In genomic region chr12:93419388-93420034, GRCh38 we compare ENCODE assay signal across 8 cellular contexts. TPM values are rescaled to one million over a fixed set of nuclear protein-coding genes. Genes with fewer than 3 reads are reported as not detected.
DNase-seq lines count a peak whose midpoint lies in the region; ATAC-seq and TF ChIP-seq lines count a peak whose summit lies in the region.

No MANE protein-coding gene starts in this region.

- H3K27ac ChIP-seq in HEK293 (ENCODE audit: extremely low read depth, low read depth, low read length) (no peak overlapping the region), OCI-LY3 (ENCODE audit: low read length) (no peak overlapping the region), colonic mucosa (no peak overlapping the region)

- TF ChIP-seq CTCF in HEK293 (tag by site-specific recombination; IDR thresholded peaks at IDR 0.05) (no peak), OCI-LY3 (IDR thresholded peaks at IDR 0.05; ENCODE audit: low read depth, low read length) (peak; percentile 68), colonic mucosa (IDR thresholded peaks at IDR 0.05) (peak; percentile 63), mesothelial cell of epicardium (IDR thresholded peaks at IDR 0.05; ENCODE audit: unreplicated experiment) (peak; percentile 86)

- H3K9me3 ChIP-seq in HEK293 (ENCODE audit: control insufficient read depth, insufficient read depth, low read depth, low read length) (no peaks in the 10 kb centered on the region), OCI-LY3 (ENCODE audit: insufficient read depth, low read length) (no peaks in the 10 kb centered on the region), colonic mucosa (no peaks in the 10 kb centered on the region)

- peaks cover 2% of the 10 kb centered on the region for H3K36me3 Mint-ChIP-seq in mesothelial cell of epicardium

- no peak for ATAC-seq in HG03139 (IDR thresholded peaks at IDR 0.05; ENCODE audit: unreplicated experiment)
- ATAC-seq in GM19452 (IDR thresholded peaks at IDR 0.05; ENCODE audit: unreplicated experiment): no peak

- H4K20me1 ChIP-seq in OCI-LY3 (ENCODE audit: insufficient read depth, low read length): peaks cover 78% of the 10 kb centered on the region

- no peaks in the 10 kb centered on the region for H3K27me3 Mint-ChIP-seq in mesothelial cell of epicardium (ENCODE audit: low read depth)

- peak overlapping the region; percentile 47 for H3K4me2 ChIP-seq in OCI-LY3 (ENCODE audit: low read length)

- H3K36me3 ChIP-seq in HEK293 (ENCODE audit: control insufficient read depth in 2 of 2, insufficient read depth in 1 of 2, low read length in 2 of 2): no peaks in the 10 kb centered on the region
- peaks cover 7% of the 10 kb centered on the region for H3K36me3 ChIP-seq in OCI-LY3 (replicated peaks; ENCODE audit: low read depth, low read length)
- H3K36me3 ChIP-seq in colonic mucosa: no peaks in the 10 kb centered on the region

- in situ Hi-C loops in Caki2 (cut with HindIII; ENCODE audit: low pct_unique_long_range_greater_than_20kb, low sequenced_read_pairs): no loop called here

- H3K79me2 ChIP-seq in OCI-LY3 (ENCODE audit: low read length): peaks cover 98% of the 10 kb centered on the region

- H3K4me3 ChIP-seq in HEK293 (ENCODE audit: low read depth, low read length): no peak overlapping the region
- H3K4me3 ChIP-seq in OCI-LY3 (ENCODE audit: low read length): peak overlapping the region; percentile 37; the same call in 1 of the 2 replicates
- H3K4me3 ChIP-seq in colonic mucosa: no peak overlapping the region

- H2AFZ ChIP-seq in OCI-LY3 (ENCODE audit: low read depth, low read length): no peak overlapping the region

- DNase-seq in Caki2 (ENCODE audit: low read depth) (peak; percentile 11), colonic mucosa (no peak), mesothelial cell of epicardium (ENCODE audit: low spot score in 2 of 2, unreplicated experiment in 2 of 2) (no peak), islet precursor cell (no peak)

- H3K27ac Mint-ChIP-seq in mesothelial cell of epicardium: peak overlapping the region; percentile 56

- POLR2A ChIA-PET in HEK293 (lab: Yijun Ruan, JAX): interaction anchor here (0.7 kb wide), 1 partner anchor 414 kb away, joined by 4 read pairs; no protein-coding TSS in a partner anchor

- CTCF ChIA-PET in HEK293 (lab: Yijun Ruan, JAX): interaction anchor here (0.5 to 4.6 kb wide), 50 partner anchors 9 to 1515 kb away, joined by 3 to 41 read pairs (median 4); partner anchors contain the start of genes EEA1, MRPL42, NUDT4 and UBE2N

- intact Hi-C loops in colonic mucosa (cut with DNase I): loop anchor here (5.0 to 10.0 kb wide), 2 partner anchors 432 to 635 kb away; no protein-coding TSS in a partner anchor

- H3K27me3 ChIP-seq in OCI-LY3 (ENCODE audit: low read depth, low read length): no peaks in the 10 kb centered on the region
- H3K27me3 ChIP-seq in colonic mucosa: no peaks in the 10 kb centered on the region

- H3K4me1 ChIP-seq in HEK293 (ENCODE audit: control insufficient read depth, insufficient read depth, low read length) (peaks cover 19% of the 10 kb centered on the region; the same call in 1 of the 2 replicates), OCI-LY3 (ENCODE audit: low read length) (peaks cover 83% of the 10 kb centered on the region), colonic mucosa (no peaks in the 10 kb centered on the region)

- H3K9ac ChIP-seq in OCI-LY3 (ENCODE audit: low read length) (no peak overlapping the region), colonic mucosa (ENCODE audit: low read depth in 2 of 2, low read length in 2 of 2) (no peak overlapping the region)

- peaks cover 1% of the 10 kb centered on the region for H3K9me3 Mint-ChIP-seq in mesothelial cell of epicardium

- peaks cover 40% of the 10 kb centered on the region for H3K4me1 Mint-ChIP-seq in mesothelial cell of epicardium

- no peak overlapping the region for H3K4me3 Mint-ChIP-seq in mesothelial cell of epicardium

TF ChIP-seq in HEK293, 187 proteins besides CTCF, POLR2A, EP300 and RAD21 (continues in another document):
- TF ChIP-seq, protein P1, sequence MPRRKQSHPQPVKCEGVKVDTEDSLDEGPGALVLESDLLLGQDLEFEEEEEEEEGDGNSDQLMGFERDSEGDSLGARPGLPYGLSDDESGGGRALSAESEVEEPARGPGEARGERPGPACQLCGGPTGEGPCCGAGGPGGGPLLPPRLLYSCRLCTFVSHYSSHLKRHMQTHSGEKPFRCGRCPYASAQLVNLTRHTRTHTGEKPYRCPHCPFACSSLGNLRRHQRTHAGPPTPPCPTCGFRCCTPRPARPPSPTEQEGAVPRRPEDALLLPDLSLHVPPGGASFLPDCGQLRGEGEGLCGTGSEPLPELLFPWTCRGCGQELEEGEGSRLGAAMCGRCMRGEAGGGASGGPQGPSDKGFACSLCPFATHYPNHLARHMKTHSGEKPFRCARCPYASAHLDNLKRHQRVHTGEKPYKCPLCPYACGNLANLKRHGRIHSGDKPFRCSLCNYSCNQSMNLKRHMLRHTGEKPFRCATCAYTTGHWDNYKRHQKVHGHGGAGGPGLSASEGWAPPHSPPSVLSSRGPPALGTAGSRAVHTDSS (tag by site-specific recombination; IDR thresholded peaks at IDR 0.05): peak; percentile 48
- TF ChIP-seq ZSCAN23 (tag by site-specific recombination; IDR thresholded peaks at IDR 0.05) (no peak), ZNF148 (tag by site-specific recombination; IDR thresholded peaks at IDR 0.05; ENCODE audit: borderline replicate concordance) (no peak), ZNF112 (tag by site-specific recombination; IDR thresholded peaks at IDR 0.05) (no peak), ZNF658 (tag by site-specific recombination; IDR thresholded peaks at IDR 0.05) (no peak), ZSCAN18 (tag by site-specific recombination; IDR thresholded peaks at IDR 0.05) (no peak), ZNF660 (tag by site-specific recombination; IDR thresholded peaks at IDR 0.05) (peak; percentile 28), ZNF600 (tag by site-specific recombination; IDR thresholded peaks at IDR 0.05) (no peak), ZNF654 (tag by site-specific recombination; IDR thresholded peaks at IDR 0.05; ENCODE audit: low read depth) (peak; percentile 69), ZNF362 (tag by site-specific recombination; IDR thresholded peaks at IDR 0.05) (peak; percentile 75; the same call in 1 of the 2 replicates), ZBTB1 (tag by site-specific recombination; IDR thresholded peaks at IDR 0.05) (no peak), PRDM1 (tag by site-specific recombination; IDR thresholded peaks at IDR 0.05) (peak; percentile 88), ZNF664 (tag by site-specific recombination; IDR thresholded peaks at IDR 0.05) (peak; percentile 99)
- TF ChIP-seq, protein P2, sequence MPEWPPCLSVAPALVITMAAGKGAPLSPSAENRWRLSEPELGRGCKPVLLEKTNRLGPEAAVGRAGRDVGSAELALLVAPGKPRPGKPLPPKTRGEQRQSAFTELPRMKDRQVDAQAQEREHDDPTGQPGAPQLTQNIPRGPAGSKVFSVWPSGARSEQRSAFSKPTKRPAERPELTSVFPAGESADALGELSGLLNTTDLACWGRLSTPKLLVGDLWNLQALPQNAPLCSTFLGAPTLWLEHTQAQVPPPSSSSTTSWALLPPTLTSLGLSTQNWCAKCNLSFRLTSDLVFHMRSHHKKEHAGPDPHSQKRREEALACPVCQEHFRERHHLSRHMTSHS (tag by site-specific recombination; IDR thresholded peaks at IDR 0.05): no peak

RNA-seq across cellular contexts. Expression of gene UBE2N, which starts 22.2 kb away (rescaled TPM):
- 32.5 and 53.2 TPM in 2 replicates for total RNA-seq in Caki2 (2014; rRNA removed; shearing (Covaris generic); ENCODE audit: low replicate concordance)
- total RNA-seq in colonic mucosa (100 to 1,000 TPM; 106 to 137 TPM), mesothelial cell of epicardium (86.5 to 92.8 TPM (median 90.6 TPM) in 3 replicates)

RNA-seq across cellular contexts. Expression of gene NUDT4, which starts 41.8 kb away (rescaled TPM):
- 17.8 and 30.1 TPM in 2 replicates for total RNA-seq in Caki2 (2014; rRNA removed; shearing (Covaris generic); ENCODE audit: low replicate concordance)
- total RNA-seq in colonic mucosa (100 to 1,000 TPM in 1 of 2 donors, 10 to 100 TPM in 1; 84.5 to 102 TPM), mesothelial cell of epicardium (41.0 to 48.0 TPM (median 44.4 TPM) in 3 replicates)

RNA-seq across cellular contexts. Expression of gene MRPL42, which starts 47.8 kb away (rescaled TPM):
- 25.1 and 48.3 TPM in 2 replicates for total RNA-seq in Caki2 (2014; rRNA removed; shearing (Covaris generic); ENCODE audit: low replicate concordance)
- 10 to 100 TPM; 76.4 to 82.8 TPM for total RNA-seq in colonic mucosa
- total RNA-seq in mesothelial cell of epicardium: 57.6 to 63.0 TPM (median 62.2 TPM) in 3 replicates
